Comparison of ENCODE assay signal across 29 cellular contexts in genomic region chr18:39105095-39105494, GRCh38.
DNase-seq lines count a peak whose midpoint lies in the region; ATAC-seq and TF ChIP-seq lines count a peak whose summit lies in the region.
"Had no signal": no experiment of that assay in that cellular context is flagged by ENCODE, and none has a peak within 500 bp of the region (broad histone marks: within the 10 kb centered on the region; RNA-seq: fewer than 3 reads in every experiment).

No MANE protein-coding gene starts in this region.

- no peaks in the 10 kb centered on the region for H3K4me1 ChIP-seq in effector memory CD4-positive, alpha-beta T cell (ENCODE audit: control insufficient read depth, insufficient read depth, low read length, poor library complexity, severe bottlenecking)
- H3K4me1 ChIP-seq: ascending aorta, psoas muscle, sigmoid colon had no signal

- H3K36me3 ChIP-seq in effector memory CD4-positive, alpha-beta T cell (ENCODE audit: control insufficient read depth, insufficient read depth, low read length): no peaks in the 10 kb centered on the region
- H3K36me3 ChIP-seq: ascending aorta, sigmoid colon had no signal

- H3K27me3 Mint-ChIP-seq in glutamatergic neuron (ENCODE audit: unreplicated experiment): no peaks in the 10 kb centered on the region
- H3K27me3 Mint-ChIP-seq in activated CD8-positive, alpha-beta T cell treated with anti-CD3 and anti-CD28 coated beads, Interleukin-2, amount 10 ng/mL, durations not matched to agents 7 days and 5 days (ENCODE audit: low read depth): no peaks in the 10 kb centered on the region
- H3K27me3 Mint-ChIP-seq: activated naive CD8-positive, alpha-beta T cell treated with anti-CD3 and anti-CD28 coated beads, Interleukin-2, amount 10 ng/mL, durations not matched to agents 7 days and 5 days; CD4-positive, CD25-positive, alpha-beta regulatory T cell; naive B cell; stimulated activated memory B cell treated with anti-CD40 and anti-IgM and Interleukin-4, amounts not matched to agents 10 μg/mL and 1 μg/mL and 100 μg/mL, for 72 hours had no signal

- H3K9me3 Mint-ChIP-seq in glutamatergic neuron (ENCODE audit: unreplicated experiment): no peaks in the 10 kb centered on the region
- no peaks in the 10 kb centered on the region for H3K9me3 Mint-ChIP-seq in activated CD8-positive, alpha-beta T cell treated with anti-CD3 and anti-CD28 coated beads, Interleukin-2, amount 10 ng/mL, durations not matched to agents 7 days and 5 days (ENCODE audit: insufficient read depth)
- H3K9me3 Mint-ChIP-seq: activated naive CD8-positive, alpha-beta T cell treated with anti-CD3 and anti-CD28 coated beads, Interleukin-2, amount 10 ng/mL, durations not matched to agents 7 days and 5 days; GM23338; mesothelial cell of epicardium had no signal

- no peak overlapping the region for H3K4me3 ChIP-seq in effector memory CD4-positive, alpha-beta T cell (ENCODE audit: insufficient read depth, low read depth, low read length, poor library complexity, severe bottlenecking)
- H3K4me3 ChIP-seq: ascending aorta, GM23338, psoas muscle, sigmoid colon had no signal

- POLR2A ChIA-PET in activated CD8-positive, alpha-beta T cell treated with anti-CD3 and anti-CD28 coated beads, Interleukin-2, amount 10 ng/mL, durations not matched to agents 7 days and 5 days (lab: Charles Lee): no interaction called here

- no peak overlapping the region for H3K27ac ChIP-seq in effector memory CD4-positive, alpha-beta T cell (ENCODE audit: insufficient read depth, low read length, poor library complexity, severe bottlenecking)
- H3K27ac ChIP-seq: ascending aorta, psoas muscle, sigmoid colon had no signal

- peak overlapping the region; percentile 83 for H3K27ac Mint-ChIP-seq in glutamatergic neuron (ENCODE audit: unreplicated experiment)
- no peak overlapping the region for H3K27ac Mint-ChIP-seq in activated CD8-positive, alpha-beta T cell treated with anti-CD3 and anti-CD28 coated beads, Interleukin-2, amount 10 ng/mL, durations not matched to agents 7 days and 5 days
- H3K27ac Mint-ChIP-seq: activated naive CD8-positive, alpha-beta T cell treated with anti-CD3 and anti-CD28 coated beads, Interleukin-2, amount 10 ng/mL, durations not matched to agents 7 days and 5 days; CD4-positive, CD25-positive, alpha-beta regulatory T cell; GM23338; mesothelial cell of epicardium; naive B cell; stimulated activated memory B cell treated with anti-CD40 and anti-IgM and Interleukin-4, amounts not matched to agents 10 μg/mL and 1 μg/mL and 100 μg/mL, for 72 hours had no signal

- no peaks in the 10 kb centered on the region for H3K9me3 ChIP-seq in effector memory CD4-positive, alpha-beta T cell (ENCODE audit: control insufficient read depth, low read length)
- H3K9me3 ChIP-seq: ascending aorta, psoas muscle, sigmoid colon had no signal

- no peak for ATAC-seq in activated CD8-positive, alpha-beta T cell treated with anti-CD3 and anti-CD28 coated beads, Interleukin-2, amount 10 ng/mL, durations not matched to agents 7 days and 5 days
- ATAC-seq: GM23338; PC-3; psoas muscle; SK-N-SH treated with all-trans-retinoic acid at 6 μM for 48 hours; stimulated activated memory B cell treated with anti-CD40 and anti-IgM and Interleukin-4, amounts not matched to agents 10 μg/mL and 1 μg/mL and 100 μg/mL, for 72 hours had no signal

- DNase-seq in NCI-H1092 treated with DMSO at 0.1 percent for 48 hours (lab: John Stamatoyannopoulos, UW) (peak; percentile 81), NCI-H187 (lab: John Stamatoyannopoulos, UW) (peak; percentile 28 to 56), NCI-H345 treated with DMSO at 0.1 percent for 48 hours (lab: John Stamatoyannopoulos, UW; ENCODE audit: unreplicated experiment) (peak; percentile 92), glutamatergic neuron (peak; percentile 27), NCI-H1694 treated with DMSO at 0.1 percent for 48 hours (lab: John Stamatoyannopoulos, UW) (no peak)
- no peak for DNase-seq in effector memory CD4-positive, alpha-beta T cell
- no peak for DNase-seq in activated CD8-positive, alpha-beta T cell treated with anti-CD3 and anti-CD28 coated beads, Interleukin-2, amount 10 ng/mL, durations not matched to agents 7 days and 5 days
- DNase-seq: activated CD4-positive, alpha-beta T cell treated with anti-CD3 and anti-CD28 coated beads for 1 hour; activated CD8-positive, alpha-beta memory T cell treated with anti-CD3 and anti-CD28 coated beads for 24 hours; activated gamma-delta T cell; activated naive CD8-positive, alpha-beta T cell treated with anti-CD3 and anti-CD28 coated beads, Interleukin-2, amount 10 ng/mL, durations not matched to agents 7 days and 5 days; CD4-positive, CD25-positive, alpha-beta regulatory T cell; cortex of kidney; head of caudate nucleus; kidney; naive B cell; NCI-H1048; NCI-H774; PC-3; psoas muscle; sigmoid colon; stimulated activated CD4-positive, alpha-beta T cell treated with anti-CD3 and anti-CD28 coated beads, Interleukin-4, amount 100 ng/mL, for 4 hours; substantia nigra; T-helper 2 cell had no signal

- H3K4me1 Mint-ChIP-seq in glutamatergic neuron (ENCODE audit: low read depth, unreplicated experiment): peaks cover 5% of the 10 kb centered on the region
- no peaks in the 10 kb centered on the region for H3K4me1 Mint-ChIP-seq in activated CD8-positive, alpha-beta T cell treated with anti-CD3 and anti-CD28 coated beads, Interleukin-2, amount 10 ng/mL, durations not matched to agents 7 days and 5 days (ENCODE audit: low read depth)
- H3K4me1 Mint-ChIP-seq: activated naive CD8-positive, alpha-beta T cell treated with anti-CD3 and anti-CD28 coated beads, Interleukin-2, amount 10 ng/mL, durations not matched to agents 7 days and 5 days; CD4-positive, CD25-positive, alpha-beta regulatory T cell; GM23338; mesothelial cell of epicardium; naive B cell; stimulated activated memory B cell treated with anti-CD40 and anti-IgM and Interleukin-4, amounts not matched to agents 10 μg/mL and 1 μg/mL and 100 μg/mL, for 72 hours had no signal

- no peaks in the 10 kb centered on the region for H3K36me3 Mint-ChIP-seq in glutamatergic neuron (ENCODE audit: unreplicated experiment)
- H3K36me3 Mint-ChIP-seq in activated CD8-positive, alpha-beta T cell treated with anti-CD3 and anti-CD28 coated beads, Interleukin-2, amount 10 ng/mL, durations not matched to agents 7 days and 5 days (ENCODE audit: low read depth): no peaks in the 10 kb centered on the region
- H3K36me3 Mint-ChIP-seq: activated naive CD8-positive, alpha-beta T cell treated with anti-CD3 and anti-CD28 coated beads, Interleukin-2, amount 10 ng/mL, durations not matched to agents 7 days and 5 days; CD4-positive, CD25-positive, alpha-beta regulatory T cell; mesothelial cell of epicardium; naive B cell; stimulated activated memory B cell treated with anti-CD40 and anti-IgM and Interleukin-4, amounts not matched to agents 10 μg/mL and 1 μg/mL and 100 μg/mL, for 72 hours had no signal

- no peak overlapping the region for H3K4me3 Mint-ChIP-seq in glutamatergic neuron (ENCODE audit: unreplicated experiment)
- no peak overlapping the region for H3K4me3 Mint-ChIP-seq in activated CD8-positive, alpha-beta T cell treated with anti-CD3 and anti-CD28 coated beads, Interleukin-2, amount 10 ng/mL, durations not matched to agents 7 days and 5 days
- H3K4me3 Mint-ChIP-seq: activated naive CD8-positive, alpha-beta T cell treated with anti-CD3 and anti-CD28 coated beads, Interleukin-2, amount 10 ng/mL, durations not matched to agents 7 days and 5 days; GM23338; mesothelial cell of epicardium; naive B cell; stimulated activated memory B cell treated with anti-CD40 and anti-IgM and Interleukin-4, amounts not matched to agents 10 μg/mL and 1 μg/mL and 100 μg/mL, for 72 hours had no signal

- H3K27me3 ChIP-seq in effector memory CD4-positive, alpha-beta T cell (replicated peaks; ENCODE audit: control insufficient read depth, insufficient read depth, low read length, poor library complexity, severe bottlenecking): no peaks in the 10 kb centered on the region
- H3K27me3 ChIP-seq: ascending aorta, sigmoid colon had no signal

- CTCF ChIA-PET in activated CD8-positive, alpha-beta T cell treated with anti-CD3 and anti-CD28 coated beads, Interleukin-2, amount 10 ng/mL, durations not matched to agents 7 days and 5 days (lab: Charles Lee): no interaction called here

- TF ChIP-seq CTCF in glutamatergic neuron (IDR thresholded peaks at IDR 0.05; ENCODE audit: partially characterized antibody, unreplicated experiment): no peak

Comparison
In these comparisons a context has a peak if more than half of its experiments do, and no peak if none do; other contexts are left out.
1. DNase-seq: peak in NCI-H1092 treated with DMSO at 0.1 percent for 48 hours (single experiment), NCI-H187 (2 of 2), NCI-H345 treated with DMSO at 0.1 percent for 48 hours (single experiment) and glutamatergic neuron (single experiment); none in NCI-H1694 treated with DMSO at 0.1 percent for 48 hours (single experiment), effector memory CD4-positive, alpha-beta T cell (0 of 3) and activated CD8-positive, alpha-beta T cell treated with anti-CD3 and anti-CD28 coated beads, Interleukin-2, amount 10 ng/mL, durations not matched to agents 7 days and 5 days (single experiment).